Comparison of ENCODE assay signal across 8 cellular contexts in the genomic region with DNA sequence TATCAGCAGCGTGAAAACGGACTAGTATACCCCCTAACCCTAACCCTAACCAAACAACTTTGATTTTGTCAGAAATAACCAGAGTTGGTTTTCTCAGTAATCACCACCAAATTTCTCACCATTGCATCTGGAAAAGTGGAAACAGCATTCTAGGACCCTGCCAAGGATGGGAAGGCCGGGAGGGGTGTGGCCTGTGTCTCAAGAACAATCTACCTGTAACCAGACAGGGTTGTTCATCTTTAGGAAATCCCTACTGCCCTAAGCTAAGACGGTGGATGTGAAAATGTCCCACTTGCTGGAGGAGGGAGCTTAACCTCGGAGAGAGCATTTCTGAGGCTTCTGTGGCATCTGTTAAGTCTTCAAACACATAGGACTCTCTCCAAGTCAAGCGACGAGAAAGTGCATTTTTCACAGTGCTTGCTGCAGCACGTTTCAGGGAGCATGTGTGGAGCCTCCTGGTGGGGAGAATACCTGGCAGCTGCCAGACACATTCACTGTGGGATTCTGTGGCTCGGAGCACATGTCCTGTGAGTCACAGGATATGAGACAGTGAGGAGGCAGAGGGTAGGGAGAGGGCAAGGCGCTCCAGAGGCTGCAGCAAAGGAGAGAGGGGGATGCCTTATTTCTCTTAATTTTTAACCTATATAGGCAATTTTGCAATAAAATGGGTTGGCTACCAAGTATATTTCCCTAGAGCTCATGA.
DNase-seq lines count a peak whose midpoint lies in the region; ATAC-seq and TF ChIP-seq lines count a peak whose summit lies in the region.

No MANE protein-coding gene starts in this region.

- intact Hi-C loops in posterior vena cava (cut with DNase I) = no loop called here

- H3K27ac ChIP-seq in MM.1S (ENCODE audit: low read length) = no peak overlapping the region

- H3K27me3 ChIP-seq in BE2C (no peaks in the 10 kb centered on the region), MM.1S (replicated peaks; ENCODE audit: insufficient read depth, low read length) (no peaks in the 10 kb centered on the region)

- no peaks in the 10 kb centered on the region for H4K20me1 ChIP-seq in MM.1S (ENCODE audit: insufficient read depth, low read length)

- H3K9ac ChIP-seq in MM.1S (ENCODE audit: low read length) = no peak overlapping the region

- H3K9me3 ChIP-seq in BE2C = no peaks in the 10 kb centered on the region
- H3K9me3 ChIP-seq in MM.1S (replicated peaks; ENCODE audit: insufficient read depth, low read length) = no peaks in the 10 kb centered on the region

- peak; percentile 77 for DNase-seq in BE2C
- DNase-seq in HFF-Myc (ENCODE audit: extremely low read depth, low read depth) = peak; percentile 96
- peak; percentile 70 for DNase-seq in T1000 (lab: John Stamatoyannopoulos, UW)
- DNase-seq in fibroblast of villous mesenchyme (ENCODE audit: low read depth) = peak; percentile 94
- peak; percentile 86 for DNase-seq in posterior vena cava (ENCODE audit: low spot score)
- DNase-seq in MM.1S = no peak
- no peak for DNase-seq in GF-D8 (lab: John Stamatoyannopoulos, UW)

- H3K4me3 ChIP-seq in BE2C (ENCODE audit: low read depth, low read length) (no peak overlapping the region), HFF-Myc (replicated peaks; ENCODE audit: low read depth, low read length) (no peak overlapping the region), fibroblast of villous mesenchyme (ENCODE audit: low read depth, low read length) (no peak overlapping the region), MM.1S (ENCODE audit: low read length) (no peak overlapping the region)

- no peaks in the 10 kb centered on the region for H3K9me2 ChIP-seq in MM.1S (replicated peaks; ENCODE audit: insufficient read depth, low read length)

- H3K4me2 ChIP-seq in MM.1S (ENCODE audit: low read depth, low read length) = no peak overlapping the region

- no peak overlapping the region for H2AFZ ChIP-seq in MM.1S (ENCODE audit: low read length)

- H3K36me3 ChIP-seq in BE2C = no peaks in the 10 kb centered on the region
- H3K36me3 ChIP-seq in MM.1S (replicated peaks; ENCODE audit: insufficient read depth, low read length) = no peaks in the 10 kb centered on the region

- H3K4me1 ChIP-seq in BE2C (peaks cover 6% of the 10 kb centered on the region; the same call in 1 of the 2 replicates), MM.1S (ENCODE audit: low read length) (no peaks in the 10 kb centered on the region)

- H3K79me2 ChIP-seq in MM.1S (ENCODE audit: low read length) = no peaks in the 10 kb centered on the region

- ATAC-seq in HG03025 (IDR thresholded peaks at IDR 0.05; ENCODE audit: low FRiP score, unreplicated experiment) = no peak

- TF ChIP-seq CTCF in BE2C (IDR thresholded peaks at IDR 0.05; ENCODE audit: low read depth, low read length) (peak; percentile 73), HFF-Myc (IDR thresholded peaks at IDR 0.05; ENCODE audit: low read depth, low read length, missing control alignments) (peak; percentile 81), fibroblast of villous mesenchyme (IDR thresholded peaks at IDR 0.05; ENCODE audit: insufficient read depth, low read depth, low read length) (peak; percentile 69), MM.1S (IDR thresholded peaks at IDR 0.05; ENCODE audit: low read length) (no peak)

- no peaks in the 10 kb centered on the region for H3F3A ChIP-seq in MM.1S (ENCODE audit: insufficient read depth, low read length)

Comparison
In these comparisons a context has a peak if more than half of its experiments do, and no peak if none do; other contexts are left out.
1. DNase-seq: peak in BE2C (single experiment), HFF-Myc (single experiment), T1000 (single experiment), fibroblast of villous mesenchyme (single experiment) and posterior vena cava (single experiment); none in MM.1S (single experiment) and GF-D8 (single experiment).